In the genomic region with DNA sequence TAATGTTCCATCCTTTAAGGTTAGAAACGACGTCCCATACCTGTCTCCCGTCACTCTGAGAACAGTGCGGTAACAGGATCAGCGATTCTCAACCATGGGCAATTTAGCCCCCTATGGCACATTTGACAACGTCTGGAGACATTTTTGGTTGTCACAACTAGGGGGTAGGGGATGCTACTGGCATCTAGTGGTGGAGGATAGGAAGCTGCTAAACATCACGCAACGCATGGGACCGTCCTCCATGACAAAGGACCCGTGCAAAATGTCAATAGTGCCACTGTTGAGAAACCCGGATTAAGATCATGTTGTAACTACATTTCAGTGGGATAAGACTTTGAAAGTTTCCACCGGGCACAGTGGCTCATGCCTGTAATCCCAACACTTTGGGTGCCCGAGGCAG, we compare ENCODE assay signal across 8 cellular contexts. TPM values are rescaled to one million over a fixed set of nuclear protein-coding genes. Genes with fewer than 3 reads are reported as not detected.
DNase-seq lines count a peak whose midpoint lies in the region; ATAC-seq, FAIRE-seq and TF ChIP-seq lines count a peak whose summit lies in the region.

No MANE protein-coding gene starts in this region.

- H3K4me1 Mint-ChIP-seq in naive thymus-derived CD8-positive, alpha-beta T cell, result peaks cover 6 to 20% (median 17%) of the 10 kb centered on the region in 4 donors

- H3K9ac ChIP-seq in K562 (ENCODE audit: insufficient read depth in 1 of 2, low read depth in 2 of 2, low read length in 2 of 2), result no peak overlapping the region

- H3K36me3 ChIP-seq in K562 (ENCODE audit: control insufficient read depth, insufficient read depth, low read length), result peaks cover 17% of the 10 kb centered on the region; the same call in 1 of the 3 replicates

- H3K27me3 ChIP-seq in K562 (ENCODE audit: control insufficient read depth in 2 of 2, insufficient read depth in 2 of 2, low read length in 2 of 2), result peaks cover 19 to 27% of the 10 kb centered on the region in 2 experiments; a peak in 4 of 5 replicates

- H3K36me3 Mint-ChIP-seq in naive thymus-derived CD8-positive, alpha-beta T cell, result peaks cover 0 to 5% (median 0%) of the 10 kb centered on the region in 3 donors

- H3K79me2 ChIP-seq in K562 (ENCODE audit: control insufficient read depth, insufficient read depth, low read length), result peaks cover 22% of the 10 kb centered on the region

- H3K27ac ChIP-seq in K562 (ENCODE audit: extremely low read depth, low read depth, low read length), result no peak overlapping the region

- 37% methylated on average over 13 of the region's 13 CpGs for WGBS in K562 (ENCODE audit: insufficient coverage, low coverage, missing lambda C conversion rate)

- no TSS peak for BruUV-seq in K562 (replicated peaks; lab: Mats Ljungman, UMichigan)

- TF ChIP-seq RAD21 in K562 (CRISPR knock-in tag; conservative IDR thresholded peaks at IDR 0.05 in 1 of 2, IDR thresholded peaks at IDR 0.05 in 1 of 2), result peak; percentile 32 to 65; a peak in 2 of 4 replicates

- H3K9me1 ChIP-seq in K562 (ENCODE audit: control insufficient read depth, insufficient read depth, low read length), result no peaks in the 10 kb centered on the region

- in situ Hi-C loops in K562 (cut with MboI), result no loop called here

- H3K27ac Mint-ChIP-seq in naive thymus-derived CD8-positive, alpha-beta T cell, result no peak overlapping the region

- CTCF ChIA-PET in GM10248 (lab: Yijun Ruan, JAX) (interaction anchor here (1.2 to 6.0 kb wide), 9 partner anchors 10 to 94 kb away, joined by 3 to 34 read pairs (median 5); no protein-coding TSS in a partner anchor), K562 (lab: Yijun Ruan, JAX; ENCODE audit: low intra/inter-chr PET ratio) (interaction anchor here (0.8 kb wide), 1 partner anchor 81 kb away, joined by 3 read pairs; no protein-coding TSS in a partner anchor)

- ATAC-seq in K562 (peak; percentile 62), GM21447 (IDR thresholded peaks at IDR 0.05; ENCODE audit: unreplicated experiment) (no peak)
- peak in 1 of 2 donors; percentile 37 for ATAC-seq in naive thymus-derived CD8-positive, alpha-beta T cell

- H3K27me3 Mint-ChIP-seq in naive thymus-derived CD8-positive, alpha-beta T cell, result peaks cover 0 to 2% (median 0%) of the 10 kb centered on the region in 5 donors

- TF ChIP-seq POLR2A in NB4 (IDR thresholded peaks at IDR 0.05; ENCODE audit: extremely low read depth, insufficient read length) (no peak), K562 (conservative IDR thresholded peaks at IDR 0.05) (no peak)

- peaks cover 4 to 5% of the 10 kb centered on the region in 2 experiments; a peak in 4 of 5 replicates for H3K4me1 ChIP-seq in K562 (replicated peaks in 1 of 2; ENCODE audit: control insufficient read depth in 2 of 2, insufficient read depth in 2 of 2, low read length in 2 of 2)

- TF ChIP-seq EP300 in K562 (IDR thresholded peaks at IDR 0.05; ENCODE audit: low read length), result no peak

- TF ChIP-seq CTCF in GM10248 (IDR thresholded peaks at IDR 0.05; ENCODE audit: control extremely low read depth, extremely low read depth, low read depth, missing control alignments) (peak; percentile 56), NB4 (IDR thresholded peaks at IDR 0.05; ENCODE audit: low read depth, low read length) (peak; percentile 85), K562 (IDR thresholded peaks at IDR 0.05 in 2 of 3, conservative IDR thresholded peaks at IDR 0.05 in 1 of 3; ENCODE audit: insufficient read depth in 2 of 3, low read depth in 1 of 3, low read length in 3 of 3) (peak; percentile 88 to 95 (median 90))

- H2AFZ ChIP-seq in K562 (ENCODE audit: low read depth, low read length), result peak overlapping the region; percentile 5; the same call in 1 of the 2 replicates

- peak overlapping the region; percentile 7; the same call in 1 of the 2 replicates for H3K4me2 ChIP-seq in K562 (ENCODE audit: insufficient read depth, low read length)

- peak; percentile 88 for FAIRE-seq in K562 (lab: Jason Lieb, UNC)

- H4K20me1 ChIP-seq in K562 (replicated peaks; ENCODE audit: control insufficient read depth, insufficient read depth, low read length), result no peaks in the 10 kb centered on the region

- no peak overlapping the region for H3K4me3 ChIP-seq in NB4 (ENCODE audit: low read depth, low read length)
- H3K4me3 ChIP-seq in K562, result no peak overlapping the region

- no peaks in the 10 kb centered on the region for H3K9me3 ChIP-seq in K562 (replicated peaks; ENCODE audit: control insufficient read depth, insufficient read depth, low read depth, low read length)

- no peak overlapping the region for H3K4me3 Mint-ChIP-seq in naive thymus-derived CD8-positive, alpha-beta T cell

- H3K9me3 Mint-ChIP-seq in naive thymus-derived CD8-positive, alpha-beta T cell, result no peaks in the 10 kb centered on the region

- intact Hi-C loops in K562 (cut with micrococcal nuclease), result loop anchor here (1.0 kb wide), 1 partner anchor 81 kb away; no protein-coding TSS in a partner anchor

- POLR2A ChIA-PET in GM10248 (lab: Yijun Ruan, JAX), result no interaction called here
- POLR2A ChIA-PET in K562 (lab: Yijun Ruan, JAX), result interaction anchor here (0.6 to 1.6 kb wide), 6 partner anchors 10 to 24 kb away, joined by 3 to 5 read pairs (median 4); no protein-coding TSS in a partner anchor
- POLR2A ChIA-PET in naive thymus-derived CD8-positive, alpha-beta T cell (lab: Charles Lee), result no interaction called here

- DNase-seq in GM10248 (ENCODE audit: extremely low spot score) (no peak), NB4 (ENCODE audit: low read depth) (peak; percentile 77), K562 (ENCODE audit: extremely low read depth in 1 of 4, low spot score in 3 of 4) (peak; percentile 44 to 77 (median 56)), amniotic stem cell (lab: John Stamatoyannopoulos, UW) (no peak), NCI-H446 (lab: John Stamatoyannopoulos, UW) (no peak), NCI-H2029 treated with DMSO at 0.1 percent for 48 hours (lab: John Stamatoyannopoulos, UW) (no peak)
- peak in 7 of 10 donors; percentile 9 to 68 (median 37) for DNase-seq in naive thymus-derived CD8-positive, alpha-beta T cell

TF ChIP-seq in K562, 482 proteins besides CTCF, POLR2A, EP300 and RAD21 (continues in another document):
- 0 out of 2 replicates have a peak, but pooled peaks have one; percentile 12 for TF ChIP-seq BCOR (IDR thresholded peaks at IDR 0.05)
- TF ChIP-seq CREB1 (IDR thresholded peaks at IDR 0.05), result no peak
- no peak for TF ChIP-seq CREB1 (CRISPR knock-in tag; IDR thresholded peaks at IDR 0.05)
- TF ChIP-seq SMC3 (conservative IDR thresholded peaks at IDR 0.05; ENCODE audit: insufficient read depth, low read depth, low read length), result peak; percentile 40
- TF ChIP-seq, protein P1, sequence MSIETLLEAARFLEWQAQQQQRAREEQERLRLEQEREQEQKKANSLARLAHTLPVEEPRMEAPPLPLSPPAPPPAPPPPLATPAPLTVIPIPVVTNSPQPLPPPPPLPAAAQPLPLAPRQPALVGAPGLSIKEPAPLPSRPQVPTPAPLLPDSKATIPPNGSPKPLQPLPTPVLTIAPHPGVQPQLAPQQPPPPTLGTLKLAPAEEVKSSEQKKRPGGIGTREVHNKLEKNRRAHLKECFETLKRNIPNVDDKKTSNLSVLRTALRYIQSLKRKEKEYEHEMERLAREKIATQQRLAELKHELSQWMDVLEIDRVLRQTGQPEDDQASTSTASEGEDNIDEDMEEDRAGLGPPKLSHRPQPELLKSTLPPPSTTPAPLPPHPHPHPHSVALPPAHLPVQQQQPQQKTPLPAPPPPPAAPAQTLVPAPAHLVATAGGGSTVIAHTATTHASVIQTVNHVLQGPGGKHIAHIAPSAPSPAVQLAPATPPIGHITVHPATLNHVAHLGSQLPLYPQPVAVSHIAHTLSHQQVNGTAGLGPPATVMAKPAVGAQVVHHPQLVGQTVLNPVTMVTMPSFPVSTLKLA (conservative IDR thresholded peaks at IDR 0.05), result 0 out of 4 replicates have a peak, but pooled peaks of 1 of the 2 experiments have one; percentile 50
- TF ChIP-seq ATF7 (IDR thresholded peaks at IDR 0.05), result peak; percentile 45; the same call in 1 of the 2 replicates
- TF ChIP-seq MEIS2 (IDR thresholded peaks at IDR 0.05; ENCODE audit: partially characterized antibody), result peak; percentile 12
- TF ChIP-seq CXXC5 (CRISPR knock-in tag; IDR thresholded peaks at IDR 0.05), result peak; percentile 41; the same call in 1 of the 2 replicates
- TF ChIP-seq YY1 (IDR thresholded peaks at IDR 0.05; ENCODE audit: borderline replicate concordance in 1 of 3, control insufficient read depth in 1 of 3, extremely low read depth in 1 of 3, insufficient read depth in 3 of 3, insufficient read length in 1 of 3, insufficient replicate concordance in 2 of 3, low read depth in 1 of 3, low read length in 2 of 3), result peak in 1 of 3 experiments; percentile 64
- TF ChIP-seq CREM (IDR thresholded peaks at IDR 0.05; ENCODE audit: low read depth), result peak; percentile 74
- 0 out of 2 replicates have a peak, but pooled peaks have one; percentile 6 for TF ChIP-seq MAFK (IDR thresholded peaks at IDR 0.05; ENCODE audit: low read length)
- TF ChIP-seq ZNF589 (CRISPR knock-in tag; IDR thresholded peaks at IDR 0.05; ENCODE audit: low read depth), result no peak
- TF ChIP-seq ZKSCAN1 (IDR thresholded peaks at IDR 0.05; ENCODE audit: low read depth, low read length), result no peak
- TF ChIP-seq SOX6 (IDR thresholded peaks at IDR 0.05), result peak; percentile 37; the same call in 1 of the 2 replicates
- TF ChIP-seq ZNF197 (CRISPR knock-in tag; IDR thresholded peaks at IDR 0.05; ENCODE audit: low read depth), result no peak

RNA-seq across cellular contexts. Expression of a gene that starts 5.0 kb away (rescaled TPM):
- 30.7 and 81.3 TPM in 2 replicates for total RNA-seq in K562 (2011; cell fraction: chromatin; rRNA removed; ENCODE audit: low replicate concordance)
- 17.8 and 20.4 TPM in 2 replicates for total RNA-seq in K562 (2011; cell fraction: nucleolus; rRNA removed)
- 36.7 and 53.3 TPM in 2 replicates for total RNA-seq in K562 (2011; cell fraction: nucleoplasm; rRNA removed)
- 25.4 and 26.9 TPM in 2 replicates for total RNA-seq in K562 (2014; rRNA removed)
- total RNA-seq in K562 (2014; rRNA removed; fragmentation: Illumina TruSeq; extraction: Trizol), result 25.9 and 26.1 TPM in 2 replicates
- total RNA-seq in K562 (2015; rRNA removed; fragmentation: Illumina TruSeq; extraction: Trizol), result 29.2 and 30.2 TPM in 2 replicates
- total RNA-seq in K562 (2021), result 28.2 and 28.4 TPM in 2 replicates
- 19.0 and 29.1 TPM in 2 replicates for polyA plus RNA-seq in K562 (2011; rRNA removed)
- 16.4 and 39.5 TPM in 2 replicates for polyA plus RNA-seq in K562 (2011; cell fraction: cytosol; rRNA removed)
- polyA plus RNA-seq in K562 (2011; cell fraction: nucleus; rRNA removed), result 29.6 and 42.3 TPM in 2 replicates
- polyA plus RNA-seq in K562 (2012), result 17.0 and 20.7 TPM in 2 replicates
- 30.1 and 36.1 TPM in 2 replicates for polyA plus RNA-seq in K562 (2014; fragmentation: Illumina TruSeq; extraction: Trizol)
- 10 to 100 TPM in 1 of 2 experiments, 1 to 10 TPM in 1; 9.7 to 17.5 TPM for polyA plus RNA-seq in K562 (2014; fragmentation: Nextera tagmentation; extraction: Ambion mirVana)
- 35.3 and 37.9 TPM in 2 replicates for polyA plus RNA-seq in K562 (2014; rRNA removed)
- 15.4 and 19.7 TPM in 2 replicates for polyA minus RNA-seq in K562 (2011; rRNA and poly(A)+ RNA removed)
- polyA minus RNA-seq in K562 (2011; cell fraction: cytosol; rRNA and poly(A)+ RNA removed), result 8.6 and 8.7 TPM in 2 replicates
- polyA minus RNA-seq in K562 (2011; cell fraction: nucleus; rRNA and poly(A)+ RNA removed), result 21.9 and 22.2 TPM in 2 replicates
- 10 to 100 TPM; 13.2 to 13.9 TPM for total RNA-seq in naive thymus-derived CD8-positive, alpha-beta T cell
- polyA plus RNA-seq in naive thymus-derived CD8-positive, alpha-beta T cell, result 1 to 10 TPM in 2 of 3 donors, under 1 TPM in 1; 0.62 to 2.3 (median 1.6) TPM

Comparison
In these comparisons a context has a peak if more than half of its experiments do, and no peak if none do; other contexts are left out.
1. DNase-seq: peak in NB4 (single experiment), K562 (4 of 4) and naive thymus-derived CD8-positive, alpha-beta T cell (7 of 10); none in GM10248 (single experiment), amniotic stem cell (single experiment), NCI-H446 (0 of 2) and NCI-H2029 treated with DMSO at 0.1 percent for 48 hours (single experiment).
2. Peak in every context shown above with its lines, with median percentiles within 50 percentile points of each other: CTCF ChIP-seq.